1 cellular context compared by ENCODE assay signal in genomic region chr19:46788101-46788967, GRCh38.
TF ChIP-seq lines count a peak whose summit lies in the region.

Gene SLC1A5, minus strand, starts transcription at chr19:46788594. Its CDS starts 629 bp downstream, at chr19:46787965.

TF ChIP-seq in K562, 482 proteins besides CTCF, POLR2A, EP300 and RAD21 (continued from another document and continues in another):
- TF ChIP-seq ZFP91 (CRISPR knock-in tag; IDR thresholded peaks at IDR 0.05) (no peak), STAT5B (CRISPR knock-in tag; IDR thresholded peaks at IDR 0.05) (no peak), BHLHE40 (IDR thresholded peaks at IDR 0.05; ENCODE audit: low read length) (peak; percentile 81), SOX6 (IDR thresholded peaks at IDR 0.05) (no peak), ZNF124 (CRISPR knock-in tag; IDR thresholded peaks at IDR 0.05) (no peak), ZNF707 (CRISPR knock-in tag; conservative IDR thresholded peaks at IDR 0.05) (no peak), NFXL1 (CRISPR knock-in tag; IDR thresholded peaks at IDR 0.05) (no peak), HNRNPK (IDR thresholded peaks at IDR 0.05; ENCODE audit: low read depth, low read length, poor library complexity, severe bottlenecking) (no peak), ZSCAN29 (IDR thresholded peaks at IDR 0.05) (no peak), IRF2 (CRISPR knock-in tag; IDR thresholded peaks at IDR 0.05) (no peak), TOE1 (IDR thresholded peaks at IDR 0.05; ENCODE audit: borderline replicate concordance) (peak; percentile 74), TOE1 (CRISPR knock-in tag; IDR thresholded peaks at IDR 0.05; ENCODE audit: borderline replicate concordance, low read depth) (no peak), HMG20B (CRISPR knock-in tag; IDR thresholded peaks at IDR 0.05) (0 out of 2 replicates have a peak, but pooled peaks have one; percentile 67), NR3C1 (CRISPR knock-in tag; IDR thresholded peaks at IDR 0.05) (0 out of 2 replicates have a peak, but pooled peaks have one; percentile 67), BRF2 (IDR thresholded peaks at IDR 0.05; ENCODE audit: borderline replicate concordance, insufficient read depth, insufficient read length) (no peak), CBFB (CRISPR knock-in tag; IDR thresholded peaks at IDR 0.05) (no peak), ZNF778 (CRISPR knock-in tag; IDR thresholded peaks at IDR 0.05) (no peak), CHD2 (IDR thresholded peaks at IDR 0.05; ENCODE audit: low read depth, low read length) (peak; percentile 41; the same call in 1 of the 2 replicates), EWSR1 (IDR thresholded peaks at IDR 0.05; ENCODE audit: borderline replicate concordance, low read depth, partially characterized antibody) (no peak), CGGBP1 (CRISPR knock-in tag; IDR thresholded peaks at IDR 0.05) (no peak), MCM3 (IDR thresholded peaks at IDR 0.05) (no peak), ZNF408 (CRISPR knock-in tag; IDR thresholded peaks at IDR 0.05; ENCODE audit: low read depth) (no peak), PKNOX1 (IDR thresholded peaks at IDR 0.05) (peak; percentile 20; the same call in 1 of the 2 replicates), EGR1 (conservative IDR thresholded peaks at IDR 0.05) (0 out of 2 replicates have a peak, but pooled peaks have one; percentile 6), ZFPM2 (CRISPR knock-in tag; IDR thresholded peaks at IDR 0.05) (no peak), SRSF9 (IDR thresholded peaks at IDR 0.05; ENCODE audit: borderline replicate concordance, low read depth, low read length) (no peak), CREB3L1 (IDR thresholded peaks at IDR 0.05; ENCODE audit: borderline replicate concordance, low read depth) (peak; percentile 95), SPI1 (IDR thresholded peaks at IDR 0.05; ENCODE audit: borderline replicate concordance, low read depth, low read length) (0 out of 2 replicates have a peak, but pooled peaks have one; percentile 18), ELF4 (CRISPR knock-in tag; IDR thresholded peaks at IDR 0.05) (peak; percentile 77; the same call in 1 of the 2 replicates), HINFP (tag; conservative IDR thresholded peaks at IDR 0.05; ENCODE audit: low read depth) (no peak), MYBL2 (IDR thresholded peaks at IDR 0.05; ENCODE audit: low read depth) (no peak), MYBL2 (CRISPR knock-in tag; IDR thresholded peaks at IDR 0.05; ENCODE audit: borderline replicate concordance) (no peak), BCL6 (CRISPR knock-in tag; IDR thresholded peaks at IDR 0.05) (no peak), SMARCB1 (IDR thresholded peaks at IDR 0.05; ENCODE audit: insufficient read length, low read depth) (no peak), ETV6 (IDR thresholded peaks at IDR 0.05; ENCODE audit: borderline replicate concordance in 1 of 2, low read depth in 2 of 2, low read length in 1 of 2) (peak in 1 of 2 experiments; percentile 77; a peak in 1 of 4 replicates), ETV6 (CRISPR knock-in tag; IDR thresholded peaks at IDR 0.05; ENCODE audit: borderline replicate concordance) (no peak), ZNF609 (CRISPR knock-in tag; IDR thresholded peaks at IDR 0.05; ENCODE audit: borderline replicate concordance) (0 out of 2 replicates have a peak, but pooled peaks have one; percentile 45), ID3 (CRISPR knock-in tag; IDR thresholded peaks at IDR 0.05) (no peak), ID3 (tag; IDR thresholded peaks at IDR 0.05) (no peak), POLR3G (IDR thresholded peaks at IDR 0.05; ENCODE audit: extremely low read depth, insufficient read length, insufficient replicate concordance) (no peak), ATF4 (CRISPR knock-in tag; IDR thresholded peaks at IDR 0.05) (0 out of 2 replicates have a peak, but pooled peaks have one; percentile 37), ELK3 (CRISPR knock-in tag; IDR thresholded peaks at IDR 0.05) (no peak), ZNF184 (CRISPR knock-in tag; IDR thresholded peaks at IDR 0.05) (no peak), PRPF4 (IDR thresholded peaks at IDR 0.05; ENCODE audit: insufficient read depth, low read depth, low read length, poor library complexity, severe bottlenecking) (peak; percentile 90), GABPB1 (CRISPR knock-in tag; IDR thresholded peaks at IDR 0.05) (peak; percentile 83), FOSL1 (tag; conservative IDR thresholded peaks at IDR 0.05) (no peak)
